ENCODE assay signal across 11 cellular contexts in the genomic region with DNA sequence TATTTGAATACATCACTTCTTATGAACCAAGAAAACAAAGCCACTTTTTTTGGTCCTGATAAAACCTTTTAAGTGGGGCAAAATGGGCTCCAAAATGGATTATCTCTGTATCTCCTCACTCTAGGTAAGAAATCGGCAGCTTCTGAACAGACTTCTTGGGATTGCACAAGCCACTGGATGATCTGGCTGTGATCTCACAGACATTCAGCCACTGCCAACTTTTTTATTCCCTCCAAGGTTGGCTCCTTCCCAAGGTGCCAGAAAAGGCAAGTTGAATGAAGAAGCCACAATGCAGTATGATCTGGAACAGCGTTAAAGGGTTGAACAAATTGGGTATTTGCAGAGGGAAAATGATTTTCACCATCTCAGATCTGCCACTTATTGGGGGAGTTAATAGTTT.
DNase-seq lines count a peak whose midpoint lies in the region; ATAC-seq and TF ChIP-seq lines count a peak whose summit lies in the region.
"Had no signal": no experiment of that assay in that cellular context is flagged by ENCODE, and none has a peak within 500 bp of the region (broad histone marks: within the 10 kb centered on the region; RNA-seq: fewer than 3 reads in every experiment).

No MANE protein-coding gene starts in this region.

- in situ Hi-C loops in astrocyte of the cerebellum (cut with HindIII; ENCODE audit: low sequenced_read_pairs) = no loop called here

- TF ChIP-seq CTCF in astrocyte of the cerebellum (IDR thresholded peaks at IDR 0.05; ENCODE audit: low read depth, low read length, missing control alignments) = no peak

- no peak for ATAC-seq in GM19324 (IDR thresholded peaks at IDR 0.05; ENCODE audit: low FRiP score, unreplicated experiment)

- H3K4me3 ChIP-seq in astrocyte of the cerebellum (ENCODE audit: low read depth, low read length) = no peak overlapping the region
- no peak overlapping the region for H3K4me3 ChIP-seq in skeletal muscle cell (ENCODE audit: low read depth, low read length)

- DNase-seq in GM04504 (ENCODE audit: low read depth) = peak; percentile 75
- DNase-seq in astrocyte of the cerebellum (ENCODE audit: low read depth) = peak; percentile 73
- peak; percentile 26 for DNase-seq in globus pallidus (ENCODE audit: low spot score)
- peak; percentile 75 for DNase-seq in skeletal muscle cell (ENCODE audit: low read depth)
- no peak for DNase-seq in GM19238 (ENCODE audit: insufficient read length, low spot score)
- no peak for DNase-seq in NCI-H146 treated with DMSO at 0.1 percent for 48 hours (lab: John Stamatoyannopoulos, UW; ENCODE audit: unreplicated experiment)
- DNase-seq in NCI-H128 (lab: John Stamatoyannopoulos, UW; ENCODE audit: unreplicated experiment) = no peak
- DNase-seq: activated T-cell treated with anti-CD3 and anti-CD28 coated beads, Interleukin-2, amount 50 U/mL, for 48 hours; NCI-H2081; stimulated activated naive CD4-positive, alpha-beta T cell treated with Interleukin-2 at 50 U/mL for 16 hours had no signal

Comparison
In these comparisons a context has a peak if more than half of its experiments do, and no peak if none do; other contexts are left out.
1. DNase-seq: peak in GM04504 (single experiment), astrocyte of the cerebellum (single experiment), globus pallidus (single experiment) and skeletal muscle cell (single experiment); none in GM19238 (single experiment), NCI-H146 treated with DMSO at 0.1 percent for 48 hours (single experiment) and NCI-H128 (single experiment).